In the genomic region with DNA sequence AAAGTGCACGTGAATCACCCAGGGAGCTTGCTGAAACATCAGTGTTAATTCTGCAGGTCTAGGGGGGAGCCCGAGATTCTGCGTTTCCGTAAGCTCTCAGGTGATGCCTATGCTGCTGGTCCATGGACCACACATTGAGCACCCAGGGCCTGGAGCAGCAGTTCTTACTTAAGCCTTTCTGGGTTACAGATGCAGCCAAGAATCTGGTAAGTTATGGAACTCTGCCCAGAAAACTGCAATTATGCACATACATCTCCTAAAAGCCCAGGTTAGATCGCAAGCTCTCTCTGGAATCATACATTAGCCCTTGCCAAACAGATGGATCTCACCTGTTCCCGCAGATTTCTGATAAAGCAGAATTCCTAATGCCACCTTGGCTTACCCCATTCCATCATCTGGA, we compare ENCODE assay signal across 20 cellular contexts.
"Had no signal": no experiment of that assay in that cellular context is flagged by ENCODE, and none has a peak within 500 bp of the region (broad histone marks: within the 10 kb centered on the region; RNA-seq: fewer than 3 reads in every experiment).

No MANE protein-coding gene starts in this region.

- H3K9me3 ChIP-seq: gastrocnemius medialis, heart left ventricle, lower lobe of right lung, psoas muscle, right lobe of liver, stomach, testis, upper lobe of right lung had no signal

- H3K27me3 ChIP-seq: gastrocnemius medialis, heart left ventricle, right lobe of liver, testis, upper lobe of right lung had no signal

- H3K27ac ChIP-seq: gastrocnemius medialis, heart left ventricle, lower lobe of right lung, psoas muscle, right lobe of liver, stomach, testis, upper lobe of right lung had no signal

- H3K4me3 ChIP-seq: gastrocnemius medialis, heart left ventricle, lower lobe of right lung, psoas muscle, right lobe of liver, smooth muscle cell, stomach, testis, upper lobe of right lung had no signal

- DNase-seq: activated CD4-positive, alpha-beta T cell treated with anti-CD3 and anti-CD28 coated beads for 4 hours; activated CD8-positive, alpha-beta T cell treated with anti-CD3 and anti-CD28 coated beads for 36 hours; activated effector memory CD4-positive, alpha-beta T cell treated with anti-CD3 and anti-CD28 coated beads, Interleukin-2, amount 50 U/mL, for 16 hours; activated T-cell treated with anti-CD3 and anti-CD28 coated beads, Interleukin-2, amount 50 U/mL, for 48 hours; amygdala; erythroblast; gastrocnemius medialis; heart left ventricle; immature natural killer cell; lower lobe of right lung; nephron progenitor cell; occipital lobe; psoas muscle; right lobe of liver; stimulated activated CD4-positive, alpha-beta T cell treated with anti-CD3 and anti-CD28 coated beads, Interleukin-4, amount 100 ng/mL, for 4 hours; stomach; T-helper 2 cell; testis; upper lobe of right lung had no signal

- H3K36me3 ChIP-seq: gastrocnemius medialis, heart left ventricle, lower lobe of right lung, right lobe of liver, stomach, upper lobe of right lung had no signal

- H3K4me1 ChIP-seq: gastrocnemius medialis, heart left ventricle, lower lobe of right lung, psoas muscle, stomach, testis, upper lobe of right lung had no signal
